Comparison of ENCODE assay signal across 8 cellular contexts in genomic region chr16:25106567-25107465, GRCh38. TPM values are rescaled to one million over a fixed set of nuclear protein-coding genes. Genes with fewer than 3 reads are reported as not detected.
A peak's percentile ranks its signal among the peaks of the same experiment; 100 is the strongest.
DNase-seq lines count a peak whose midpoint lies in the region; ATAC-seq and TF ChIP-seq lines count a peak whose summit lies in the region.

No MANE protein-coding gene starts in this region.

- ATAC-seq in GM21619 (IDR thresholded peaks at IDR 0.05; ENCODE audit: unreplicated experiment), result peak; percentile 43

- H3K4me1 ChIP-seq in SJSA1 (replicated peaks) (peaks cover 38% of the 10 kb centered on the region), neutrophil (ENCODE audit: control insufficient read depth in 1 of 2, insufficient read depth in 1 of 2, low read depth in 1 of 2, low read length in 1 of 2) (peaks cover 22 to 23% of the 10 kb centered on the region in 2 experiments)

- H3K36me3 ChIP-seq in SJSA1, result no peaks in the 10 kb centered on the region
- H3K36me3 ChIP-seq in neutrophil, result no peaks in the 10 kb centered on the region

- no peaks in the 10 kb centered on the region for H3K9me3 ChIP-seq in SJSA1 (replicated peaks)
- H3K9me3 ChIP-seq in neutrophil, result no peaks in the 10 kb centered on the region

- DNase-seq in DMS153 (lab: John Stamatoyannopoulos, UW), result peak; percentile 73
- DNase-seq in M059J (ENCODE audit: low read depth), result peak; percentile 89
- peak; percentile 75 to 90 for DNase-seq in SJSA1 (ENCODE audit: low read depth in 1 of 2, low spot score in 2 of 2)
- peak; percentile 63 for DNase-seq in activated naive CD4-positive, alpha-beta T cell treated with anti-CD3 and anti-CD28 coated beads, Interleukin-2, amount 50 U/mL, for 16 hours
- DNase-seq in germinal center (ENCODE audit: low spot score), result peak; percentile 78
- DNase-seq in stromal cell of bone marrow (ENCODE audit: low read depth), result peak; percentile 82

- no peak for TF ChIP-seq CTCF in neutrophil (IDR thresholded peaks at IDR 0.05)

- H3K27me3 ChIP-seq in SJSA1 (replicated peaks) (no peaks in the 10 kb centered on the region), neutrophil (no peaks in the 10 kb centered on the region)

- H3K27ac ChIP-seq in SJSA1 (peak overlapping the region; percentile 50), neutrophil (peak overlapping the region; percentile 82)

- H3K4me3 ChIP-seq in SJSA1, result peak overlapping the region; percentile 59
- H3K4me3 ChIP-seq in neutrophil (ENCODE audit: low read depth in 1 of 2, low read length in 1 of 2), result peak overlapping the region; percentile 84 to 95

RNA-seq across cellular contexts. Expression of gene LCMT1, which starts 4.7 kb away (rescaled TPM):
- 51.1 and 89.0 TPM in 2 replicates for total RNA-seq in M059J (2014; rRNA removed; shearing (Covaris generic))
- total RNA-seq in SJSA1 (2014; rRNA removed; shearing (Covaris generic)), result 36.3 and 54.3 TPM in 2 replicates

Comparison
In these comparisons a context has a peak if more than half of its experiments do, and no peak if none do; other contexts are left out.
1. Peak in every context shown above with its lines: DNase-seq, ATAC-seq, H3K4me3 ChIP-seq and H3K27ac ChIP-seq.